ENCODE assay signal across 1 cellular context in genomic region chr19:831407-832369, GRCh38.
TF ChIP-seq lines count a peak whose summit lies in the region.

No MANE protein-coding gene starts in this region.

TF ChIP-seq in K562, 482 proteins besides CTCF, POLR2A, EP300 and RAD21:
- TF ChIP-seq HDAC2 (IDR thresholded peaks at IDR 0.05) (peak; percentile 59), RBM25 (IDR thresholded peaks at IDR 0.05; ENCODE audit: low read depth, low read length, severe bottlenecking) (peak; percentile 89), NFIX (CRISPR knock-in tag; IDR thresholded peaks at IDR 0.05; ENCODE audit: low read depth) (no peak), SMARCA5 (IDR thresholded peaks at IDR 0.05) (peak; percentile 80; the same call in 1 of the 2 replicates), EGR1 (conservative IDR thresholded peaks at IDR 0.05) (peak; percentile 44), MCM3 (IDR thresholded peaks at IDR 0.05) (no peak), TCF3 (CRISPR knock-in tag; IDR thresholded peaks at IDR 0.05) (peak; percentile 57), ZBTB7A (IDR thresholded peaks at IDR 0.05; ENCODE audit: borderline replicate concordance, control insufficient read depth, low read depth, low read length) (peak; percentile 49; the same call in 1 of the 2 replicates), SIRT6 (IDR thresholded peaks at IDR 0.05; ENCODE audit: low read depth, low read length) (no peak), CBX1 (IDR thresholded peaks at IDR 0.05; ENCODE audit: low read depth) (0 out of 2 replicates have a peak, but pooled peaks have one; percentile 31), CHD2 (IDR thresholded peaks at IDR 0.05; ENCODE audit: low read depth, low read length) (no peak), ZNF263 (CRISPR knock-in tag; IDR thresholded peaks at IDR 0.05; ENCODE audit: borderline replicate concordance) (0 out of 2 replicates have a peak, but pooled peaks have one; percentile 16), GATA2 (CRISPR knock-in tag; IDR thresholded peaks at IDR 0.05) (0 out of 2 replicates have a peak, but pooled peaks have one; percentile 16), L3MBTL2 (IDR thresholded peaks at IDR 0.05) (no peak), KDM1A (IDR thresholded peaks at IDR 0.05) (peak; percentile 83 to 90), BRD9 (IDR thresholded peaks at IDR 0.05; ENCODE audit: low read depth, partially characterized antibody) (peak; percentile 99), STAT5B (CRISPR knock-in tag; IDR thresholded peaks at IDR 0.05) (no peak), ZFP36 (IDR thresholded peaks at IDR 0.05; ENCODE audit: low read depth, low read length, partially characterized antibody) (peak; percentile 89), CBFA2T3 (IDR thresholded peaks at IDR 0.05) (peak; percentile 81), TAF15 (IDR thresholded peaks at IDR 0.05; ENCODE audit: low read depth, low read length) (no peak), BCOR (IDR thresholded peaks at IDR 0.05) (peak; percentile 97), ZFX (CRISPR knock-in tag; IDR thresholded peaks at IDR 0.05) (peak; percentile 45), PTBP1 (IDR thresholded peaks at IDR 0.05; ENCODE audit: low read depth, low read length) (0 out of 2 replicates have a peak, but pooled peaks have one; percentile 25), RCOR1 (IDR thresholded peaks at IDR 0.05; ENCODE audit: borderline replicate concordance in 1 of 2, low read depth in 2 of 2, low read length in 2 of 2) (peak in 1 of 2 experiments; percentile 49; a peak in 1 of 4 replicates), POLR2G (IDR thresholded peaks at IDR 0.05; ENCODE audit: low read depth, low read length) (0 out of 2 replicates have a peak, but pooled peaks have one; percentile 31), TRIM24 (IDR thresholded peaks at IDR 0.05) (peak in 1 of 2 experiments; percentile 47; a peak in 3 of 4 replicates), ZNF586 (CRISPR knock-in tag; conservative IDR thresholded peaks at IDR 0.05) (no peak), RBM14 (IDR thresholded peaks at IDR 0.05; ENCODE audit: borderline replicate concordance, insufficient read depth, low read depth, low read length) (no peak), NFIC (IDR thresholded peaks at IDR 0.05) (peak; percentile 42; the same call in 1 of the 2 replicates), ADNP (tag; IDR thresholded peaks at IDR 0.05) (peak; percentile 59; the same call in 1 of the 2 replicates), CBFA2T2 (conservative IDR thresholded peaks at IDR 0.05) (peak; percentile 65), ARID1B (IDR thresholded peaks at IDR 0.05) (peak; percentile 50), HDAC1 (IDR thresholded peaks at IDR 0.05) (0 out of 4 replicates have a peak, but pooled peaks have one; percentile 16 to 38)
- TF ChIP-seq, protein P1, sequence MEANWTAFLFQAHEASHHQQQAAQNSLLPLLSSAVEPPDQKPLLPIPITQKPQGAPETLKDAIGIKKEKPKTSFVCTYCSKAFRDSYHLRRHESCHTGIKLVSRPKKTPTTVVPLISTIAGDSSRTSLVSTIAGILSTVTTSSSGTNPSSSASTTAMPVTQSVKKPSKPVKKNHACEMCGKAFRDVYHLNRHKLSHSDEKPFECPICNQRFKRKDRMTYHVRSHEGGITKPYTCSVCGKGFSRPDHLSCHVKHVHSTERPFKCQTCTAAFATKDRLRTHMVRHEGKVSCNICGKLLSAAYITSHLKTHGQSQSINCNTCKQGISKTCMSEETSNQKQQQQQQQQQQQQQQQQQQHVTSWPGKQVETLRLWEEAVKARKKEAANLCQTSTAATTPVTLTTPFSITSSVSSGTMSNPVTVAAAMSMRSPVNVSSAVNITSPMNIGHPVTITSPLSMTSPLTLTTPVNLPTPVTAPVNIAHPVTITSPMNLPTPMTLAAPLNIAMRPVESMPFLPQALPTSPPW (CRISPR knock-in tag; IDR thresholded peaks at IDR 0.05) = peak; percentile 39
- TF ChIP-seq, protein P2, sequence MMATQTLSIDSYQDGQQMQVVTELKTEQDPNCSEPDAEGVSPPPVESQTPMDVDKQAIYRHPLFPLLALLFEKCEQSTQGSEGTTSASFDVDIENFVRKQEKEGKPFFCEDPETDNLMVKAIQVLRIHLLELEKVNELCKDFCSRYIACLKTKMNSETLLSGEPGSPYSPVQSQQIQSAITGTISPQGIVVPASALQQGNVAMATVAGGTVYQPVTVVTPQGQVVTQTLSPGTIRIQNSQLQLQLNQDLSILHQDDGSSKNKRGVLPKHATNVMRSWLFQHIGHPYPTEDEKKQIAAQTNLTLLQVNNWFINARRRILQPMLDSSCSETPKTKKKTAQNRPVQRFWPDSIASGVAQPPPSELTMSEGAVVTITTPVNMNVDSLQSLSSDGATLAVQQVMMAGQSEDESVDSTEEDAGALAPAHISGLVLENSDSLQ (IDR thresholded peaks at IDR 0.05) = peak; percentile 32; the same call in 1 of the 2 replicates
